1 cellular context compared by ENCODE assay signal in the genomic region with DNA sequence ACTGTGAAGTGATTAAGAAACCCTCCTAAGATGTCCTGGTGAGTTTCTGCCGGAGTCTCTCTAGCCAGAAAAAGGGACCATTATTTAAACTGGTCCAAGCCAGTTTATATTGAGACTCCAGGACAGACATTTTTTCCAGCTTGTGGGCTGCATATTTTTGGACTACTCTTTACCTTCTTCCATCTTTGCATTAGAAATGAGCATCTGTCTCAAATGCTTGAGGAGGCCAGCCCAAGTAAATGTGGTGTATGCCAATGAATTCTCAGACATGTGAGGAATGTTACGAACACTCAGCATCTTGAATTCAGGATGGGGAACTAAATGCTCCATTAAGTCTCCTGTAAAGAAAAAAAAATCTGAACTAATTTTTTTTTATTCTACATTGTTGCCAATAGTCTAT.
TF ChIP-seq lines count a peak whose summit lies in the region.

No MANE protein-coding gene starts in this region.

TF ChIP-seq in GM12878, 131 proteins besides CTCF, POLR2A, EP300 and RAD21:
- TF ChIP-seq ASH2L (IDR thresholded peaks at IDR 0.05; ENCODE audit: borderline replicate concordance, low read depth) (no peak), MEF2B (IDR thresholded peaks at IDR 0.05; ENCODE audit: partially characterized antibody, poor library complexity, severe bottlenecking) (no peak), DPF2 (IDR thresholded peaks at IDR 0.05) (no peak), TCF12 (IDR thresholded peaks at IDR 0.05; ENCODE audit: low read depth, low read length) (no peak), EED (IDR thresholded peaks at IDR 0.05; ENCODE audit: low read depth) (no peak), RELA (IDR thresholded peaks at IDR 0.05; ENCODE audit: borderline replicate concordance, partially characterized antibody) (no peak), NFXL1 (IDR thresholded peaks at IDR 0.05; ENCODE audit: borderline replicate concordance) (0 out of 2 replicates have a peak, but pooled peaks have one; percentile 17), PKNOX1 (IDR thresholded peaks at IDR 0.05) (no peak)
- TF ChIP-seq, protein P1, sequence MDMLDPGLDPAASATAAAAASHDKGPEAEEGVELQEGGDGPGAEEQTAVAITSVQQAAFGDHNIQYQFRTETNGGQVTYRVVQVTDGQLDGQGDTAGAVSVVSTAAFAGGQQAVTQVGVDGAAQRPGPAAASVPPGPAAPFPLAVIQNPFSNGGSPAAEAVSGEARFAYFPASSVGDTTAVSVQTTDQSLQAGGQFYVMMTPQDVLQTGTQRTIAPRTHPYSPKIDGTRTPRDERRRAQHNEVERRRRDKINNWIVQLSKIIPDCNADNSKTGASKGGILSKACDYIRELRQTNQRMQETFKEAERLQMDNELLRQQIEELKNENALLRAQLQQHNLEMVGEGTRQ (IDR thresholded peaks at IDR 0.05; ENCODE audit: borderline replicate concordance, low read depth, low read length) = no peak
